Comparison of ENCODE assay signal across 18 cellular contexts in genomic region chr15:20579662-20580061, GRCh38. TPM values are rescaled to one million over a fixed set of nuclear protein-coding genes. Genes with fewer than 3 reads are reported as not detected.
"Had no signal": no experiment of that assay in that cellular context is flagged by ENCODE, and none has a peak within 500 bp of the region (broad histone marks: within the 10 kb centered on the region; RNA-seq: fewer than 3 reads in every experiment).

No MANE protein-coding gene starts in this region.

RNA-seq across cellular contexts. Expression of gene GOLGA6L6, which starts 38.1 kb away (rescaled TPM):
- total RNA-seq: chondrocyte, colonic mucosa, dermis microvascular lymphatic vessel endothelial cell, endodermal cell, esophagus mucosa, esophagus squamous epithelium, gastrocnemius medialis, glomerular endothelial cell, heart right ventricle, kidney epithelial cell, left cardiac atrium, left lung, left ventricle myocardium superior, lower leg skin, lower lobe of right lung, lung microvascular endothelial cell, mucosa of gallbladder had no signal
- polyA plus RNA-seq: heart right ventricle, keratinocyte had no signal
